In the genomic region with DNA sequence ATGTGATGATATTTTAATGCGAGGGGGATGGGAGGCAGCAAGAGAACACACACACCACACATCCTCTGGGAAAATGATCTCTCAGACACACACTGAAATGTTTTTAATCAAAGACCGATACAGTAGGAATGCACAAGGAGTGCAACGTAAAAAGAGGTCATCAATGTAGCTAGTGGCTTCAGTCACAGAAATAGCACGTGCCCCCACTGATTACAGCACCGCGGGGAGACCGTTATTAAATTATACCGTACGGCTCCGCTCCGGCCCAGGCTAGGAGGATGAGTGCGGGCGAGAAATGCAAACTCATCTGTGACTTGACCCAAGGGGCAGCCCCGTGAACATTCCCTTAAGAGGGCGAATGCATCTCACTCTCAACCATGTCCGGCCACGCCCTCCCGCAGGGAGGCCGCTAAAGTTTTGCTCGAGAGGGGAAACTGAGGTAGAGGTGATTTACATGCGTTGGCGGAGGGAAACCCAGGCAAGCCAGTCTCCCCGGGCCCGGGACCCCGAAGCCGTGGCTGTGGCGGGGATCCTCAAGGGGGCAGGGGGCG, we compare ENCODE assay signal across 8 cellular contexts. TPM values are rescaled to one million over a fixed set of nuclear protein-coding genes. Genes with fewer than 3 reads are reported as not detected.
DNase-seq lines count a peak whose midpoint lies in the region; ATAC-seq, FAIRE-seq and TF ChIP-seq lines count a peak whose summit lies in the region.

No MANE protein-coding gene starts in this region.

- no peaks in the 10 kb centered on the region for H3K9me3 ChIP-seq in AG04450 (ENCODE audit: control insufficient read depth, insufficient read depth, low read length)
- H3K9me3 ChIP-seq in SK-N-SH = no peaks in the 10 kb centered on the region
- no peaks in the 10 kb centered on the region for H3K9me3 ChIP-seq in breast epithelium
- no peaks in the 10 kb centered on the region for H3K9me3 ChIP-seq in keratinocyte (ENCODE audit: control insufficient read depth, low read depth, low read length)

- no peak for TF ChIP-seq CTCF in AG04450 (IDR thresholded peaks at IDR 0.05; ENCODE audit: low read depth, low read length)
- no peak for TF ChIP-seq CTCF in SK-N-SH (IDR thresholded peaks at IDR 0.05)
- TF ChIP-seq CTCF in breast epithelium (IDR thresholded peaks at IDR 0.05) = no peak
- no peak for TF ChIP-seq CTCF in keratinocyte (optimal IDR thresholded peaks at IDR 0.05 in 1 of 3, IDR thresholded peaks at IDR 0.05 in 1 of 3, conservative IDR thresholded peaks at IDR 0.05 in 1 of 3; ENCODE audit: extremely low read depth in 1 of 3, insufficient read depth in 2 of 3, low read length in 3 of 3)

- POLR2A ChIA-PET in AG04450 (lab: Yijun Ruan, JAX) = interaction anchor here (0.5 kb wide), 1 partner anchor 288 kb away, joined by 3 read pairs; no protein-coding TSS in a partner anchor
- POLR2A ChIA-PET in SK-N-SH (lab: Yijun Ruan, JAX) = no interaction called here

- peaks cover 22% of the 10 kb centered on the region for H3F3A ChIP-seq in SK-N-SH (replicated peaks; ENCODE audit: insufficient read depth)

- dilution Hi-C loops in keratinocyte (cut with MboI; ENCODE audit: extremely low pct_ligation_motif_present, low sequenced_read_pairs) = no loop called here

- WGBS in SK-N-SH (ENCODE audit: low lambda C conversion rate) = 0% methylated on average over 24 of the region's 28 CpGs

- ATAC-seq in GM18520 (IDR thresholded peaks at IDR 0.05; ENCODE audit: unreplicated experiment) (peak; percentile 38), HG03060 (IDR thresholded peaks at IDR 0.05; ENCODE audit: low read depth, unreplicated experiment) (peak; percentile 23)

- H3K36me3 ChIP-seq in SK-N-SH (replicated peaks in 1 of 2; ENCODE audit: control insufficient read depth in 1 of 2, insufficient read depth in 2 of 2, low read length in 1 of 2) (peaks cover 15 to 26% of the 10 kb centered on the region in 2 experiments), breast epithelium (no peaks in the 10 kb centered on the region), keratinocyte (ENCODE audit: control insufficient read depth in 2 of 2, extremely low read depth in 1 of 2, insufficient read depth in 2 of 2, low read length in 2 of 2) (peaks cover 0 to 16% of the 10 kb centered on the region in 2 experiments)

- CTCF ChIA-PET in AG04450 (lab: Charles Lee) (interaction anchor here (1.2 kb wide), 1 partner anchor 296 kb away, joined by 3 read pairs; no protein-coding TSS in a partner anchor), SK-N-SH (lab: Yijun Ruan, JAX) (interaction anchor here (0.8 to 1.1 kb wide), 5 partner anchors 14 to 506 kb away, joined by 3 to 5 read pairs (median 4); no protein-coding TSS in a partner anchor)

- peak overlapping the region; percentile 92 for H3K4me3 ChIP-seq in AG04450 (ENCODE audit: low read depth, low read length)
- H3K4me3 ChIP-seq in SK-N-SH (ENCODE audit: low read depth in 2 of 2, low read length in 1 of 2) = peak overlapping the region; percentile 87 to 96
- H3K4me3 ChIP-seq in breast epithelium = peak overlapping the region; percentile 76 to 99 (median 82)
- H3K4me3 ChIP-seq in keratinocyte (ENCODE audit: control insufficient read depth in 2 of 3, extremely low read depth in 1 of 3, insufficient read depth in 2 of 3, low read depth in 1 of 3, low read length in 3 of 3) = peak overlapping the region; percentile 81 to 100 (median 98)

- H3K27ac ChIP-seq in AG04450 (ENCODE audit: low read depth, low read length) (peak overlapping the region; percentile 96), SK-N-SH (ENCODE audit: low read depth in 2 of 2, low read length in 1 of 2) (peak overlapping the region; percentile 78 to 86), breast epithelium (peak overlapping the region; percentile 92 to 99), keratinocyte (ENCODE audit: control insufficient read depth, insufficient read depth, low read length) (peak overlapping the region; percentile 97)

- H3K79me2 ChIP-seq in SK-N-SH (ENCODE audit: insufficient read depth) = peaks cover 100% of the 10 kb centered on the region
- peaks cover 92% of the 10 kb centered on the region for H3K79me2 ChIP-seq in keratinocyte (ENCODE audit: control insufficient read depth, insufficient read depth, low read length)

- H3K4me1 ChIP-seq in SK-N-SH (ENCODE audit: control insufficient read depth in 1 of 2, insufficient read depth in 2 of 2, low read depth in 1 of 2, low read length in 1 of 2) (peaks cover 25 to 28% of the 10 kb centered on the region in 2 experiments), breast epithelium (peaks cover 0 to 6% of the 10 kb centered on the region in 2 donors), keratinocyte (ENCODE audit: control insufficient read depth, extremely low read depth, insufficient read depth, low read length) (peaks cover 27% of the 10 kb centered on the region)

- TF ChIP-seq RAD21 in SK-N-SH (IDR thresholded peaks at IDR 0.05; ENCODE audit: low read length) = no peak

- no peaks in the 10 kb centered on the region for H3K27me3 ChIP-seq in AG04450 (ENCODE audit: control insufficient read depth, insufficient read depth, low read length)
- H3K27me3 ChIP-seq in SK-N-SH (ENCODE audit: insufficient read depth) = no peaks in the 10 kb centered on the region
- H3K27me3 ChIP-seq in breast epithelium = no peaks in the 10 kb centered on the region
- H3K27me3 ChIP-seq in keratinocyte (ENCODE audit: control insufficient read depth, extremely low read depth, insufficient read depth, low read length) = no peaks in the 10 kb centered on the region

- peaks cover 49% of the 10 kb centered on the region for H4K20me1 ChIP-seq in SK-N-SH (ENCODE audit: insufficient read depth)
- H4K20me1 ChIP-seq in keratinocyte (ENCODE audit: control insufficient read depth, extremely low read depth, insufficient read depth, low read length) = peaks cover 4% of the 10 kb centered on the region

- no peak for FAIRE-seq in keratinocyte (lab: Jason Lieb, UNC)

- intact Hi-C loops in breast epithelium (cut with DNase I; ENCODE audit: low total_unique reads) = no loop called here

- no peaks in the 10 kb centered on the region for H3K9me1 ChIP-seq in keratinocyte (ENCODE audit: control insufficient read depth, extremely low read depth, insufficient read depth, low read length)

- no peak for TF ChIP-seq POLR2A in breast epithelium (IDR thresholded peaks at IDR 0.05)

- H3K4me2 ChIP-seq in SK-N-SH (peak overlapping the region; percentile 83), keratinocyte (ENCODE audit: control insufficient read depth, extremely low read depth, insufficient read depth, low read depth, low read length) (peak overlapping the region; percentile 95)

- H3K9ac ChIP-seq in SK-N-SH (peak overlapping the region; percentile 82), keratinocyte (ENCODE audit: control insufficient read depth, extremely low read depth, insufficient read depth, low read length) (peak overlapping the region; percentile 97)

- H3K9me2 ChIP-seq in SK-N-SH = no peaks in the 10 kb centered on the region

- no peak for TF ChIP-seq EP300 in SK-N-SH (IDR thresholded peaks at IDR 0.05; ENCODE audit: borderline replicate concordance in 1 of 2, low read depth in 1 of 2, low read length in 1 of 2)

- H2AFZ ChIP-seq in SK-N-SH (ENCODE audit: low read depth) (no peak overlapping the region), keratinocyte (ENCODE audit: control insufficient read depth, low read length) (peak overlapping the region; percentile 68)

- DNase-seq in AG04450 (ENCODE audit: low read depth, low spot score) (no peak), SK-N-SH (peak; percentile 36), breast epithelium (ENCODE audit: low spot score in 2 of 2) (peak in 1 of 2 donors; percentile 27), keratinocyte (ENCODE audit: low read depth, low spot score) (no peak), NCI-H2029 (lab: John Stamatoyannopoulos, UW) (no peak)
- DNase-seq in stimulated activated CD4-positive, alpha-beta T cell treated with anti-CD3 and anti-CD28 coated beads, Interleukin-15, amount 100 ng/mL, for 48 hours (ENCODE audit: low read depth in 2 of 2) = peak; percentile 50 to 57

RNA-seq across cellular contexts. Expression of a gene that starts 0.6 kb away (rescaled TPM):
- polyA plus RNA-seq in AG04450 (2011; rRNA removed) (91.9 and 152 TPM in 2 replicates), SK-N-SH (2012; rRNA removed) (51.3 and 68.7 TPM in 2 replicates), keratinocyte (39.0 to 50.9 TPM (median 46.8 TPM) in 3 replicates)
- 336 and 425 TPM in 2 replicates for polyA minus RNA-seq in AG04450 (2011; rRNA and poly(A)+ RNA removed)
- 25.1 and 30.9 TPM in 2 replicates for polyA plus RNA-seq in SK-N-SH (2012; cell fraction: cytosol; rRNA removed)
- polyA plus RNA-seq in SK-N-SH (2012; cell fraction: nucleus; rRNA removed) = 403 and 672 TPM in 2 replicates
- total RNA-seq in breast epithelium = 100 to 1,000 TPM; 114 to 145 (median 140) TPM
- polyA plus RNA-seq in keratinocyte (2011; ENCODE audit: low read depth) = 258 TPM
- polyA plus RNA-seq in keratinocyte (2011; cell fraction: cytosol; rRNA removed) = 42.5 and 52.0 TPM in 2 replicates
- 293 and 341 TPM in 2 replicates for polyA plus RNA-seq in keratinocyte (2011; cell fraction: nucleus; rRNA removed)
- polyA plus RNA-seq in keratinocyte (2012; ENCODE audit: low replicate concordance) = 65.9 and 239 TPM in 2 replicates
- polyA minus RNA-seq in keratinocyte = 105 to 290 TPM (median 154 TPM) in 3 replicates
- 65.8 TPM for polyA minus RNA-seq in keratinocyte (2011; cell fraction: cytosol; rRNA and poly(A)+ RNA removed)
- polyA minus RNA-seq in keratinocyte (2011; cell fraction: nucleus; rRNA and poly(A)+ RNA removed) = 323 and 474 TPM in 2 replicates

RNA-seq across cellular contexts. Expression of a gene that starts 41.8 kb away (rescaled TPM):
- polyA plus RNA-seq in AG04450 (2011; rRNA removed) (49.0 and 68.7 TPM in 2 replicates), SK-N-SH (2012; rRNA removed) (55.9 and 87.6 TPM in 2 replicates), keratinocyte (17.1 to 48.5 TPM (median 28.6 TPM) in 3 replicates)
- 55.4 and 82.7 TPM in 2 replicates for polyA minus RNA-seq in AG04450 (2011; rRNA and poly(A)+ RNA removed)
- 33.2 and 46.1 TPM in 2 replicates for polyA plus RNA-seq in SK-N-SH (2012; cell fraction: cytosol; rRNA removed)
- polyA plus RNA-seq in SK-N-SH (2012; cell fraction: nucleus; rRNA removed) = 103 and 125 TPM in 2 replicates
- 10 to 100 TPM; 22.3 to 42.3 (median 32.3) TPM for total RNA-seq in breast epithelium
- polyA plus RNA-seq in keratinocyte (2011; ENCODE audit: low read depth) = 17.2 TPM
- polyA plus RNA-seq in keratinocyte (2011; cell fraction: cytosol; rRNA removed) = 10.7 and 15.0 TPM in 2 replicates
- polyA plus RNA-seq in keratinocyte (2011; cell fraction: nucleus; rRNA removed) = 115 and 137 TPM in 2 replicates
- polyA plus RNA-seq in keratinocyte (2012; ENCODE audit: low replicate concordance) = 22.9 and 37.8 TPM in 2 replicates
- 45.9 to 146 TPM (median 71.2 TPM) in 3 replicates for polyA minus RNA-seq in keratinocyte
- 25.1 TPM for polyA minus RNA-seq in keratinocyte (2011; cell fraction: cytosol; rRNA and poly(A)+ RNA removed)
- 102 and 118 TPM in 2 replicates for polyA minus RNA-seq in keratinocyte (2011; cell fraction: nucleus; rRNA and poly(A)+ RNA removed)

RNA-seq across cellular contexts. Expression of a gene that starts 42.1 kb away (rescaled TPM):
- polyA plus RNA-seq in AG04450 (2011; rRNA removed) = 29.0 and 30.8 TPM in 2 replicates
- 11.8 and 16.2 TPM in 2 replicates for polyA minus RNA-seq in AG04450 (2011; rRNA and poly(A)+ RNA removed)
- polyA plus RNA-seq in SK-N-SH (2012; rRNA removed) = 48.4 and 55.2 TPM in 2 replicates
- 46.5 and 53.8 TPM in 2 replicates for polyA plus RNA-seq in SK-N-SH (2012; cell fraction: cytosol; rRNA removed)
- polyA plus RNA-seq in SK-N-SH (2012; cell fraction: nucleus; rRNA removed) = 44.5 and 50.9 TPM in 2 replicates
- total RNA-seq in breast epithelium = 10 to 100 TPM; 18.9 to 35.4 (median 27.4) TPM
- 35.6 to 68.1 TPM (median 50.2 TPM) in 3 replicates for polyA plus RNA-seq in keratinocyte
- 14.1 TPM for polyA plus RNA-seq in keratinocyte (2011; ENCODE audit: low read depth)
- polyA plus RNA-seq in keratinocyte (2011; cell fraction: cytosol; rRNA removed) = 37.4 and 42.2 TPM in 2 replicates
- polyA plus RNA-seq in keratinocyte (2011; cell fraction: nucleus; rRNA removed) = 30.3 and 31.9 TPM in 2 replicates
- polyA plus RNA-seq in keratinocyte (2012; ENCODE audit: low replicate concordance) = 23.3 and 47.2 TPM in 2 replicates
- 16.2 to 48.6 TPM (median 27.8 TPM) in 3 replicates for polyA minus RNA-seq in keratinocyte
- 20.5 TPM for polyA minus RNA-seq in keratinocyte (2011; cell fraction: cytosol; rRNA and poly(A)+ RNA removed)
- polyA minus RNA-seq in keratinocyte (2011; cell fraction: nucleus; rRNA and poly(A)+ RNA removed) = 6.3 and 11.1 TPM in 2 replicates

Comparison
In these comparisons a context has a peak if more than half of its experiments do, and no peak if none do; other contexts are left out.
1. DNase-seq: peak in SK-N-SH (single experiment) and stimulated activated CD4-positive, alpha-beta T cell treated with anti-CD3 and anti-CD28 coated beads, Interleukin-15, amount 100 ng/mL, for 48 hours (2 of 2); none in AG04450 (single experiment), keratinocyte (single experiment) and NCI-H2029 (single experiment).
2. Peak in every context shown above with its lines, with median percentiles within 50 percentile points of each other: H3K27ac ChIP-seq and H3K4me3 ChIP-seq.